In the genomic region with DNA sequence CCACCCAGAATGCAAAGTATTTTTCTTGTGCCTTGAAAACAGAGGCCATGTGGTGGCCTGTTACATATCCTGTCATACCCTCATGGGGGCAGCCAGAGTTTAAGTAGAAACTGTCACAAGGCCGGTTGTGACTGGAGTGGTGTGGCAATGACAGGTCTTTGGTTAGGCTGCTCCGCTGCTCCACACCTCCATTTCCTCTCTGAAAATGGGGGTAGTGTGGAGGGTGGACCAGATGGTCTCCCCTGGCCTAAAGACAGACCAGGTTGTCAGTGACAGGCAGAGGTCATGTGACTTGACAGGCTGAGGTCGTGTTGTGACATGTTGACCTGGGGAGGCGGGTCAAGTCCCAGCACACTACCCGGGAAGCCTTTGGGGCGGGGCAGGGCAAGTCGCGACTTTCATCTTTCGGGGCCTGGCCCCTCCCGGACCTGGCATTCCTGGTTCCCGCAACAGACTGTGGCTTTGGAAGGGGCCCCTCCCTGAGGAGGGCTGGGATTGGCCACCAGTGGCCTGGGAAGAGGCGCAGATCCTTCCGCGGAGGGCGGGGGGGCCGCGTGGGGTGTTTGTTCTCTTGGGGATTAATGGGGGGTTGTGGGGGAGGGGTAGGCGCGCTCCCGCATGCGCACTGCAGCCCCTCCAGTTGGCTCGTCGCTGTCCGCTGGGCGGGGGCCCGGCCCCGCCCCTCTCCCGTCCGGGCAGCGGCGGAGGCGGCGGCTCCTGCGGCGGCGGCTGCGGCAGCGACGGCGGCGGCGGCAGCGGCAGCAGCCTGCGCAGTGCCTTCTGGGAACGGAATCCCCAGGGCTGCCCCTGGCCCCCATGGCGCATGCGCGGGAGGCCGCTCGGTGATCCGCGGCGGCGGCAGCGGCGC, we compare ENCODE assay signal across 1 cellular context.
TF ChIP-seq lines count a peak whose summit lies in the region.

A gene with protein sequence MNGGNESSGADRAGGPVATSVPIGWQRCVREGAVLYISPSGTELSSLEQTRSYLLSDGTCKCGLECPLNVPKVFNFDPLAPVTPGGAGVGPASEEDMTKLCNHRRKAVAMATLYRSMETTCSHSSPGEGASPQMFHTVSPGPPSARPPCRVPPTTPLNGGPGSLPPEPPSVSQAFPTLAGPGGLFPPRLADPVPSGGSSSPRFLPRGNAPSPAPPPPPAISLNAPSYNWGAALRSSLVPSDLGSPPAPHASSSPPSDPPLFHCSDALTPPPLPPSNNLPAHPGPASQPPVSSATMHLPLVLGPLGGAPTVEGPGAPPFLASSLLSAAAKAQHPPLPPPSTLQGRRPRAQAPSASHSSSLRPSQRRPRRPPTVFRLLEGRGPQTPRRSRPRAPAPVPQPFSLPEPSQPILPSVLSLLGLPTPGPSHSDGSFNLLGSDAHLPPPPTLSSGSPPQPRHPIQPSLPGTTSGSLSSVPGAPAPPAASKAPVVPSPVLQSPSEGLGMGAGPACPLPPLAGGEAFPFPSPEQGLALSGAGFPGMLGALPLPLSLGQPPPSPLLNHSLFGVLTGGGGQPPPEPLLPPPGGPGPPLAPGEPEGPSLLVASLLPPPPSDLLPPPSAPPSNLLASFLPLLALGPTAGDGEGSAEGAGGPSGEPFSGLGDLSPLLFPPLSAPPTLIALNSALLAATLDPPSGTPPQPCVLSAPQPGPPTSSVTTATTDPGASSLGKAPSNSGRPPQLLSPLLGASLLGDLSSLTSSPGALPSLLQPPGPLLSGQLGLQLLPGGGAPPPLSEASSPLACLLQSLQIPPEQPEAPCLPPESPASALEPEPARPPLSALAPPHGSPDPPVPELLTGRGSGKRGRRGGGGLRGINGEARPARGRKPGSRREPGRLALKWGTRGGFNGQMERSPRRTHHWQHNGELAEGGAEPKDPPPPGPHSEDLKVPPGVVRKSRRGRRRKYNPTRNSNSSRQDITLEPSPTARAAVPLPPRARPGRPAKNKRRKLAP (plus strand): TSS at position 806 of the 868 bp plus-strand sequence. CDS start 1,480 bp downstream, outside the sequence.

TF ChIP-seq in K562, 482 proteins besides CTCF, POLR2A, EP300 and RAD21 (continued from another document and continues in another):
- TF ChIP-seq, protein P1, sequence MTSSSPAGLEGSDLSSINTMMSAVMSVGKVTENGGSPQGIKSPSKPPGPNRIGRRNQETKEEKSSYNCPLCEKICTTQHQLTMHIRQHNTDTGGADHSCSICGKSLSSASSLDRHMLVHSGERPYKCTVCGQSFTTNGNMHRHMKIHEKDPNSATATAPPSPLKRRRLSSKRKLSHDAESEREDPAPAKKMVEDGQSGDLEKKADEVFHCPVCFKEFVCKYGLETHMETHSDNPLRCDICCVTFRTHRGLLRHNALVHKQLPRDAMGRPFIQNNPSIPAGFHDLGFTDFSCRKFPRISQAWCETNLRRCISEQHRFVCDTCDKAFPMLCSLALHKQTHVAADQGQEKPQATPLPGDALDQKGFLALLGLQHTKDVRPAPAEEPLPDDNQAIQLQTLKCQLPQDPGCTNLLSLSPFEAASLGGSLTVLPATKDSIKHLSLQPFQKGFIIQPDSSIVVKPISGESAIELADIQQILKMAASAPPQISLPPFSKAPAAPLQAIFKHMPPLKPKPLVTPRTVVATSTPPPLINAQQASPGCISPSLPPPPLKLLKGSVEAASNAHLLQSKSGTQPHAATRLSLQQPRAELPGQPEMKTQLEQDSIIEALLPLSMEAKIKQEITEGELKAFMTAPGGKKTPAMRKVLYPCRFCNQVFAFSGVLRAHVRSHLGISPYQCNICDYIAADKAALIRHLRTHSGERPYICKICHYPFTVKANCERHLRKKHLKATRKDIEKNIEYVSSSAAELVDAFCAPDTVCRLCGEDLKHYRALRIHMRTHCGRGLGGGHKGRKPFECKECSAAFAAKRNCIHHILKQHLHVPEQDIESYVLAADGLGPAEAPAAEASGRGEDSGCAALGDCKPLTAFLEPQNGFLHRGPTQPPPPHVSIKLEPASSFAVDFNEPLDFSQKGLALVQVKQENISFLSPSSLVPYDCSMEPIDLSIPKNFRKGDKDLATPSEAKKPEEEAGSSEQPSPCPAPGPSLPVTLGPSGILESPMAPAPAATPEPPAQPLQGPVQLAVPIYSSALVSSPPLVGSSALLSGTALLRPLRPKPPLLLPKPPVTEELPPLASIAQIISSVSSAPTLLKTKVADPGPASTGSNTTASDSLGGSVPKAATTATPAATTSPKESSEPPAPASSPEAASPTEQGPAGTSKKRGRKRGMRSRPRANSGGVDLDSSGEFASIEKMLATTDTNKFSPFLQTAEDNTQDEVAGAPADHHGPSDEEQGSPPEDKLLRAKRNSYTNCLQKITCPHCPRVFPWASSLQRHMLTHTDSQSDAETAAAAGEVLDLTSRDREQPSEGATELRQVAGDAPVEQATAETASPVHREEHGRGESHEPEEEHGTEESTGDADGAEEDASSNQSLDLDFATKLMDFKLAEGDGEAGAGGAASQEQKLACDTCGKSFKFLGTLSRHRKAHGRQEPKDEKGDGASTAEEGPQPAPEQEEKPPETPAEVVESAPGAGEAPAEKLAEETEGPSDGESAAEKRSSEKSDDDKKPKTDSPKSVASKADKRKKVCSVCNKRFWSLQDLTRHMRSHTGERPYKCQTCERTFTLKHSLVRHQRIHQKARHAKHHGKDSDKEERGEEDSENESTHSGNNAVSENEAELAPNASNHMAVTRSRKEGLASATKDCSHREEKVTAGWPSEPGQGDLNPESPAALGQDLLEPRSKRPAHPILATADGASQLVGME (CRISPR knock-in tag; IDR thresholded peaks at IDR 0.05): 0 out of 2 replicates have a peak, but pooled peaks have one; percentile 36
- peak; percentile 97 for TF ChIP-seq LEF1 (IDR thresholded peaks at IDR 0.05)
- TF ChIP-seq ETV1 (tag; conservative IDR thresholded peaks at IDR 0.05; ENCODE audit: low read depth): peak; percentile 72
- peak; percentile 11; the same call in 1 of the 2 replicates for TF ChIP-seq STAT5A (IDR thresholded peaks at IDR 0.05; ENCODE audit: borderline replicate concordance, low read length)
- TF ChIP-seq, protein P2, sequence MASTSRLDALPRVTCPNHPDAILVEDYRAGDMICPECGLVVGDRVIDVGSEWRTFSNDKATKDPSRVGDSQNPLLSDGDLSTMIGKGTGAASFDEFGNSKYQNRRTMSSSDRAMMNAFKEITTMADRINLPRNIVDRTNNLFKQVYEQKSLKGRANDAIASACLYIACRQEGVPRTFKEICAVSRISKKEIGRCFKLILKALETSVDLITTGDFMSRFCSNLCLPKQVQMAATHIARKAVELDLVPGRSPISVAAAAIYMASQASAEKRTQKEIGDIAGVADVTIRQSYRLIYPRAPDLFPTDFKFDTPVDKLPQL (IDR thresholded peaks at IDR 0.05; ENCODE audit: extremely low read depth, insufficient read length): no peak
- TF ChIP-seq GTF2A2 (tag; IDR thresholded peaks at IDR 0.05): no peak
- TF ChIP-seq SAP30 (IDR thresholded peaks at IDR 0.05; ENCODE audit: borderline replicate concordance, insufficient read depth, low read depth, low read length, poor library complexity, severe bottlenecking): peak; percentile 92
- no peak for TF ChIP-seq PURB (CRISPR knock-in tag; IDR thresholded peaks at IDR 0.05; ENCODE audit: low read depth)
- peak in 1 of 2 experiments; percentile 4; a peak in 2 of 4 replicates for TF ChIP-seq NONO (IDR thresholded peaks at IDR 0.05; ENCODE audit: low read depth in 2 of 2, low read length in 1 of 2)
- TF ChIP-seq XRCC5 (IDR thresholded peaks at IDR 0.05; ENCODE audit: low read depth, low read length): peak; percentile 12; the same call in 1 of the 2 replicates
- no peak for TF ChIP-seq MCM2 (IDR thresholded peaks at IDR 0.05; ENCODE audit: low read depth)
- no peak for TF ChIP-seq ZNF253 (CRISPR knock-in tag; conservative IDR thresholded peaks at IDR 0.05)
- TF ChIP-seq XRCC4 (IDR thresholded peaks at IDR 0.05; ENCODE audit: extremely low read depth, insufficient read depth, insufficient read length): no peak
- TF ChIP-seq, protein P3, sequence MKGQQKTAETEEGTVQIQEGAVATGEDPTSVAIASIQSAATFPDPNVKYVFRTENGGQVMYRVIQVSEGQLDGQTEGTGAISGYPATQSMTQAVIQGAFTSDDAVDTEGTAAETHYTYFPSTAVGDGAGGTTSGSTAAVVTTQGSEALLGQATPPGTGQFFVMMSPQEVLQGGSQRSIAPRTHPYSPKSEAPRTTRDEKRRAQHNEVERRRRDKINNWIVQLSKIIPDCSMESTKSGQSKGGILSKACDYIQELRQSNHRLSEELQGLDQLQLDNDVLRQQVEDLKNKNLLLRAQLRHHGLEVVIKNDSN (CRISPR knock-in tag; IDR thresholded peaks at IDR 0.05): peak; percentile 95
- no peak for TF ChIP-seq MAFG (tag; conservative IDR thresholded peaks at IDR 0.05)
- no peak for TF ChIP-seq ZKSCAN3 (CRISPR knock-in tag; IDR thresholded peaks at IDR 0.05)
- TF ChIP-seq ZNF140 (CRISPR knock-in tag; IDR thresholded peaks at IDR 0.05): no peak
- TF ChIP-seq ZNF507 (tag; conservative IDR thresholded peaks at IDR 0.05): no peak
- no peak for TF ChIP-seq ZNF780A (CRISPR knock-in tag; IDR thresholded peaks at IDR 0.05)
- no peak for TF ChIP-seq ZSCAN29 (IDR thresholded peaks at IDR 0.05)
- TF ChIP-seq ZC3H4 (CRISPR knock-in tag; IDR thresholded peaks at IDR 0.05; ENCODE audit: borderline replicate concordance): peak; percentile 63; the same call in 1 of the 2 replicates
- no peak for TF ChIP-seq NFIX (CRISPR knock-in tag; IDR thresholded peaks at IDR 0.05; ENCODE audit: low read depth)
- no peak; the same call in 1 of the 2 replicates for TF ChIP-seq PYGO2 (tag; IDR thresholded peaks at IDR 0.05)
- TF ChIP-seq, protein P4, sequence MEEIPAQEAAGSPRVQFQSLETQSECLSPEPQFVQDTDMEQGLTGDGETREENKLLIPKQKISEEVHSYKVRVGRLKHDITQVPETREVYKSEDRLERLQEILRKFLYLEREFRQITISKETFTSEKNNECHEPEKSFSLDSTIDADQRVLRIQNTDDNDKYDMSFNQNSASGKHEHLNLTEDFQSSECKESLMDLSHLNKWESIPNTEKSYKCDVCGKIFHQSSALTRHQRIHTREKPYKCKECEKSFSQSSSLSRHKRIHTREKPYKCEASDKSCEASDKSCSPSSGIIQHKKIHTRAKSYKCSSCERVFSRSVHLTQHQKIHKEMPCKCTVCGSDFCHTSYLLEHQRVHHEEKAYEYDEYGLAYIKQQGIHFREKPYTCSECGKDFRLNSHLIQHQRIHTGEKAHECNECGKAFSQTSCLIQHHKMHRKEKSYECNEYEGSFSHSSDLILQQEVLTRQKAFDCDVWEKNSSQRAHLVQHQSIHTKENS (CRISPR knock-in tag; IDR thresholded peaks at IDR 0.05): no peak
- TF ChIP-seq, protein P5, sequence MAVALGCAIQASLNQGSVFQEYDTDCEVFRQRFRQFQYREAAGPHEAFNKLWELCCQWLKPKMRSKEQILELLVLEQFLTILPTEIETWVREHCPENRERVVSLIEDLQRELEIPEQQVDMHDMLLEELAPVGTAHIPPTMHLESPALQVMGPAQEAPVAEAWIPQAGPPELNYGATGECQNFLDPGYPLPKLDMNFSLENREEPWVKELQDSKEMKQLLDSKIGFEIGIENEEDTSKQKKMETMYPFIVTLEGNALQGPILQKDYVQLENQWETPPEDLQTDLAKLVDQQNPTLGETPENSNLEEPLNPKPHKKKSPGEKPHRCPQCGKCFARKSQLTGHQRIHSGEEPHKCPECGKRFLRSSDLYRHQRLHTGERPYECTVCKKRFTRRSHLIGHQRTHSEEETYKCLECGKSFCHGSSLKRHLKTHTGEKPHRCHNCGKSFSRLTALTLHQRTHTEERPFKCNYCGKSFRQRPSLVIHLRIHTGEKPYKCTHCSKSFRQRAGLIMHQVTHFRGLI (CRISPR knock-in tag; IDR thresholded peaks at IDR 0.05): peak; percentile 71; the same call in 1 of the 2 replicates
- TF ChIP-seq ZNF3 (CRISPR knock-in tag; IDR thresholded peaks at IDR 0.05): no peak
- peak; percentile 42 for TF ChIP-seq FOSL1 (tag; conservative IDR thresholded peaks at IDR 0.05)
